ENCODE assay signal across 24 cellular contexts in genomic region chr6:14676977-14677781, GRCh38.
DNase-seq lines count a peak whose midpoint lies in the region; ATAC-seq, FAIRE-seq and TF ChIP-seq lines count a peak whose summit lies in the region.
"Had no signal": no experiment of that assay in that cellular context is flagged by ENCODE, and none has a peak within 500 bp of the region (broad histone marks: within the 10 kb centered on the region; RNA-seq: fewer than 3 reads in every experiment).

No MANE protein-coding gene starts in this region.

- H3K27ac Mint-ChIP-seq in WTC11 (no peak overlapping the region), neural crest cell (ENCODE audit: unreplicated experiment) (peak overlapping the region; percentile 10)
- peak overlapping the region in 1 of 9 donors; percentile 4 for H3K27ac Mint-ChIP-seq in naive thymus-derived CD4-positive, alpha-beta T cell

- no peaks in the 10 kb centered on the region; the same call in 1 of the 2 replicates for H3K23me2 ChIP-seq in H1 (ENCODE audit: low read depth, low read length)

- no peaks in the 10 kb centered on the region for H4K20me1 ChIP-seq in H1 (replicated peaks in 1 of 2; ENCODE audit: control insufficient read depth in 1 of 2, insufficient read depth in 2 of 2, low read length in 2 of 2)

- peak overlapping the region; percentile 33 for H3K4ac ChIP-seq in H1 (replicated peaks; ENCODE audit: insufficient read length, low read depth, low read length)

- TF ChIP-seq RAD21 in H1 (IDR thresholded peaks at IDR 0.05 in 1 of 2, conservative IDR thresholded peaks at IDR 0.05 in 1 of 2; ENCODE audit: low read depth in 2 of 2, low read length in 2 of 2): no peak

- peak overlapping the region in 1 of 2 experiments; percentile 41; a peak in 2 of 4 replicates for H3K4me2 ChIP-seq in H1 (ENCODE audit: insufficient read depth in 1 of 2, low read depth in 2 of 2, low read length in 2 of 2)
- H3K4me2 ChIP-seq: SK-N-SH had no signal

- H3K36me3 ChIP-seq in HEK293 (ENCODE audit: control insufficient read depth in 2 of 2, insufficient read depth in 1 of 2, low read length in 2 of 2) (no peaks in the 10 kb centered on the region), H1 (ENCODE audit: control insufficient read depth in 2 of 4, insufficient read depth in 4 of 4, low read length in 3 of 4) (no peaks in the 10 kb centered on the region)
- no peaks in the 10 kb centered on the region for H3K36me3 ChIP-seq in naive thymus-derived CD4-positive, alpha-beta T cell (ENCODE audit: control insufficient read depth in 2 of 3, insufficient read depth in 3 of 3, low read length in 3 of 3)

- TF ChIP-seq CTCF in HEK293 (tag by site-specific recombination; IDR thresholded peaks at IDR 0.05): no peak
- TF ChIP-seq CTCF in WTC11 (IDR thresholded peaks at IDR 0.05): no peak
- TF ChIP-seq CTCF in H1 (IDR thresholded peaks at IDR 0.05; ENCODE audit: control extremely low read depth in 1 of 3, insufficient read depth in 1 of 3, low read depth in 1 of 3, low read length in 3 of 3): no peak
- TF ChIP-seq CTCF in neural crest cell (conservative IDR thresholded peaks at IDR 0.05): no peak

- TF ChIP-seq POLR2A in H1 (IDR thresholded peaks at IDR 0.05; ENCODE audit: control extremely low read depth in 1 of 2, low read depth in 2 of 2, low read length in 2 of 2): no peak

- H3K4me1 Mint-ChIP-seq in WTC11 (peaks cover 15% of the 10 kb centered on the region), neural crest cell (no peaks in the 10 kb centered on the region)
- peaks cover 0 to 29% (median 0%) of the 10 kb centered on the region in 7 donors for H3K4me1 Mint-ChIP-seq in naive thymus-derived CD4-positive, alpha-beta T cell
- H3K4me1 Mint-ChIP-seq: CD8-positive, alpha-beta memory T cell had no signal

- no peak overlapping the region for H3K27ac ChIP-seq in HEK293 (ENCODE audit: extremely low read depth, low read depth, low read length)
- no peak overlapping the region for H3K27ac ChIP-seq in H1 (ENCODE audit: low read depth, low read length)
- H3K27ac ChIP-seq in naive thymus-derived CD4-positive, alpha-beta T cell (ENCODE audit: low read depth, low read length): no peak overlapping the region

- H4K91ac ChIP-seq in H1 (replicated peaks; ENCODE audit: insufficient read length, low read length): no peak overlapping the region

- peak; percentile 87 for ATAC-seq in WTC11
- no peak for ATAC-seq in naive thymus-derived CD4-positive, alpha-beta T cell

- no peak overlapping the region for H3K4me3 Mint-ChIP-seq in WTC11
- H3K4me3 Mint-ChIP-seq in neural crest cell: no peak overlapping the region
- no peak overlapping the region for H3K4me3 Mint-ChIP-seq in naive thymus-derived CD4-positive, alpha-beta T cell
- H3K4me3 Mint-ChIP-seq: CD8-positive, alpha-beta memory T cell had no signal

- intact Hi-C loops in naive thymus-derived CD4-positive, alpha-beta T cell (cut with micrococcal nuclease): no loop called here

- peak overlapping the region; percentile 54 for H2AK5ac ChIP-seq in H1 (ENCODE audit: low read depth, low read length)

- no peaks in the 10 kb centered on the region for H3K79me2 ChIP-seq in H1 (ENCODE audit: control insufficient read depth in 1 of 2, insufficient read depth in 2 of 2, low read length in 2 of 2)

- H3K18ac ChIP-seq in H1 (ENCODE audit: extremely low read depth, low read length): no peak overlapping the region

- DNase-seq in WTC11 (ENCODE audit: low spot score) (no peak), H1 (ENCODE audit: low read depth in 1 of 2, low spot score in 2 of 2) (no peak), neural crest cell (ENCODE audit: low read depth, low spot score) (no peak), NCI-H82 treated with DMSO at 0.1 percent for 48 hours (lab: John Stamatoyannopoulos, UW; ENCODE audit: unreplicated experiment) (no peak), cortex of kidney (lab: John Stamatoyannopoulos, UW) (no peak)
- DNase-seq in naive thymus-derived CD4-positive, alpha-beta T cell: no peak
- DNase-seq in activated CD8-positive, alpha-beta memory T cell treated with anti-CD3 and anti-CD28 coated beads, Interleukin-2, amount 50 U/mL, for 4 hours: no peak
- DNase-seq: ACHN; C1 segment of cervical spinal cord; CD8-positive, alpha-beta memory T cell; DMS79; HCEC 1CT; KBM-7; NCI-H1105 treated with DMSO at 0.1 percent for 48 hours; NCI-H1694; NCI-H2081 treated with DMSO at 0.1 percent for 48 hours; NCI-H510A; NCI-H748 treated with DMSO at 0.1 percent for 48 hours; PC-3; RPMI8226; SHP77 treated with DMSO at 0.1 percent for 48 hours; SK-N-SH had no signal

- no peak overlapping the region for H3K56ac ChIP-seq in H1 (replicated peaks; ENCODE audit: insufficient read length, low read depth, low read length)

- H3K23ac ChIP-seq in H1 (ENCODE audit: insufficient read length): no peak overlapping the region

- no peak overlapping the region for H3K4me3 ChIP-seq in HEK293 (ENCODE audit: low read depth, low read length)
- no peak overlapping the region for H3K4me3 ChIP-seq in H1 (ENCODE audit: extremely low read depth in 1 of 4, insufficient read depth in 2 of 4, low read depth in 3 of 4, low read length in 4 of 4)
- no peak overlapping the region for H3K4me3 ChIP-seq in naive thymus-derived CD4-positive, alpha-beta T cell (ENCODE audit: low read length)

- WGBS in H1 (ENCODE audit: extremely low coverage in 1 of 2, insufficient coverage in 1 of 2, insufficient read length in 1 of 2, insufficient replicate concordance in 2 of 2, low coverage in 1 of 2, low lambda C conversion rate in 2 of 2, missing lambda C conversion rate in 1 of 2), 2 experiments: 93% methylated on average over 17 of the region's 19 CpGs; no CpG with 5 or more reads in 1 of the 2 experiments

- POLR2A ChIA-PET in HEK293 (lab: Yijun Ruan, JAX): no interaction called here
- POLR2A ChIA-PET in WTC11 (lab: Charles Lee): no interaction called here
- POLR2A ChIA-PET in H1 (lab: Charles Lee; ENCODE audit: partially characterized antibody): no interaction called here
- POLR2A ChIA-PET in naive thymus-derived CD4-positive, alpha-beta T cell (lab: Charles Lee): no interaction called here

- H2BK120ac ChIP-seq in H1 (replicated peaks; ENCODE audit: low read depth, low read length): no peak overlapping the region

- TF ChIP-seq EP300 in H1 (IDR thresholded peaks at IDR 0.05; ENCODE audit: borderline replicate concordance in 1 of 2, low read depth in 2 of 2, low read length in 2 of 2): no peak

- H4K8ac ChIP-seq in H1 (ENCODE audit: extremely low read depth, insufficient read depth, low read length): no peak overlapping the region

- CTCF ChIA-PET in HEK293 (lab: Yijun Ruan, JAX): interaction anchor here (0.8 kb wide), 1 partner anchor 1452 kb away, joined by 3 read pairs; the partner anchor contains the start of gene MYLIP
- CTCF ChIA-PET in WTC11 (lab: Charles Lee): no interaction called here
- CTCF ChIA-PET in H1 (lab: Charles Lee; ENCODE audit: partially characterized antibody): no interaction called here
- CTCF ChIA-PET in naive thymus-derived CD4-positive, alpha-beta T cell (lab: Charles Lee): no interaction called here

- no peaks in the 10 kb centered on the region for H3K36me3 Mint-ChIP-seq in WTC11
- H3K36me3 Mint-ChIP-seq in neural crest cell (ENCODE audit: low read depth): no peaks in the 10 kb centered on the region
- peaks cover 0 to 3% (median 0%) of the 10 kb centered on the region in 5 donors for H3K36me3 Mint-ChIP-seq in naive thymus-derived CD4-positive, alpha-beta T cell
- H3K36me3 Mint-ChIP-seq: CD8-positive, alpha-beta memory T cell had no signal

- H3K79me1 ChIP-seq in H1 (ENCODE audit: low read depth, low read length): no peaks in the 10 kb centered on the region

- H4K5ac ChIP-seq in H1 (ENCODE audit: insufficient read length, low read depth, low read length): no peak overlapping the region

- no peaks in the 10 kb centered on the region for H3K9me3 Mint-ChIP-seq in WTC11
- no peaks in the 10 kb centered on the region for H3K9me3 Mint-ChIP-seq in neural crest cell
- H3K9me3 Mint-ChIP-seq in naive thymus-derived CD4-positive, alpha-beta T cell: peaks cover 0 to 1% (median 0%) of the 10 kb centered on the region in 11 donors
- H3K9me3 Mint-ChIP-seq: CD8-positive, alpha-beta memory T cell had no signal

- H3K27me3 ChIP-seq in H1 (replicated peaks in 1 of 4; ENCODE audit: control insufficient read depth in 3 of 4, extremely low read depth in 1 of 4, insufficient read depth in 3 of 4, low read length in 3 of 4): no peaks in the 10 kb centered on the region
- H3K27me3 ChIP-seq in naive thymus-derived CD4-positive, alpha-beta T cell (ENCODE audit: control insufficient read depth in 2 of 2, insufficient read depth in 2 of 2, low read length in 2 of 2): no peaks in the 10 kb centered on the region

- no peaks in the 10 kb centered on the region for H3K9me3 ChIP-seq in HEK293 (ENCODE audit: control insufficient read depth, insufficient read depth, low read depth, low read length)
- H3K9me3 ChIP-seq in H1 (ENCODE audit: insufficient read depth in 2 of 2, low read depth in 1 of 2, low read length in 1 of 2): no peaks in the 10 kb centered on the region
- no peaks in the 10 kb centered on the region for H3K9me3 ChIP-seq in naive thymus-derived CD4-positive, alpha-beta T cell (ENCODE audit: control insufficient read depth in 2 of 3, low read length in 3 of 3)
- H3K9me3 ChIP-seq: SK-N-SH had no signal

- H2BK20ac ChIP-seq in H1 (ENCODE audit: low read length): no peak overlapping the region

- no peak overlapping the region for H2AFZ ChIP-seq in H1 (ENCODE audit: low read length)

- H3K4me1 ChIP-seq in HEK293 (ENCODE audit: control insufficient read depth, insufficient read depth, low read length) (no peaks in the 10 kb centered on the region), H1 (replicated peaks in 1 of 4; ENCODE audit: control insufficient read depth in 3 of 4, insufficient read depth in 4 of 4, low read length in 3 of 4) (peaks cover 0 to 5% (median 4%) of the 10 kb centered on the region in 4 experiments; a peak in 3 of 7 replicates)
- H3K4me1 ChIP-seq in naive thymus-derived CD4-positive, alpha-beta T cell (ENCODE audit: control insufficient read depth in 2 of 2, insufficient read depth in 2 of 2, low read length in 2 of 2): no peaks in the 10 kb centered on the region

- H3K14ac ChIP-seq in H1 (ENCODE audit: insufficient read length): no peak overlapping the region

- H2BK12ac ChIP-seq in H1 (ENCODE audit: low read depth, low read length): peak overlapping the region; percentile 64; the same call in 1 of the 2 replicates

- H2BK15ac ChIP-seq in H1 (ENCODE audit: low read length): peak overlapping the region; percentile 96

- FAIRE-seq in H1 (lab: Jason Lieb, UNC): peak; percentile 66
- FAIRE-seq: D721Med had no signal

- peaks cover 2% of the 10 kb centered on the region for H3K27me3 Mint-ChIP-seq in WTC11 (ENCODE audit: low read depth)
- no peaks in the 10 kb centered on the region for H3K27me3 Mint-ChIP-seq in neural crest cell (ENCODE audit: low read depth)
- peaks cover 0 to under 1% (median 0%) of the 10 kb centered on the region in 5 donors for H3K27me3 Mint-ChIP-seq in naive thymus-derived CD4-positive, alpha-beta T cell

- no peak overlapping the region for H3K9ac ChIP-seq in H1 (replicated peaks in 1 of 4; ENCODE audit: extremely low read depth in 1 of 4, low read depth in 3 of 4, low read length in 3 of 4)
- H3K9ac ChIP-seq: SK-N-SH had no signal

- no peak overlapping the region for H2BK5ac ChIP-seq in H1 (ENCODE audit: low read depth, low read length)

TF ChIP-seq in WTC11, 78 proteins besides CTCF, POLR2A, EP300 and RAD21 (continues in another document):
- no peak for TF ChIP-seq FOXJ3 (CRISPR knock-in tag; IDR thresholded peaks at IDR 0.05; ENCODE audit: borderline replicate concordance)
